8 cellular contexts compared by ENCODE assay signal in the genomic region with DNA sequence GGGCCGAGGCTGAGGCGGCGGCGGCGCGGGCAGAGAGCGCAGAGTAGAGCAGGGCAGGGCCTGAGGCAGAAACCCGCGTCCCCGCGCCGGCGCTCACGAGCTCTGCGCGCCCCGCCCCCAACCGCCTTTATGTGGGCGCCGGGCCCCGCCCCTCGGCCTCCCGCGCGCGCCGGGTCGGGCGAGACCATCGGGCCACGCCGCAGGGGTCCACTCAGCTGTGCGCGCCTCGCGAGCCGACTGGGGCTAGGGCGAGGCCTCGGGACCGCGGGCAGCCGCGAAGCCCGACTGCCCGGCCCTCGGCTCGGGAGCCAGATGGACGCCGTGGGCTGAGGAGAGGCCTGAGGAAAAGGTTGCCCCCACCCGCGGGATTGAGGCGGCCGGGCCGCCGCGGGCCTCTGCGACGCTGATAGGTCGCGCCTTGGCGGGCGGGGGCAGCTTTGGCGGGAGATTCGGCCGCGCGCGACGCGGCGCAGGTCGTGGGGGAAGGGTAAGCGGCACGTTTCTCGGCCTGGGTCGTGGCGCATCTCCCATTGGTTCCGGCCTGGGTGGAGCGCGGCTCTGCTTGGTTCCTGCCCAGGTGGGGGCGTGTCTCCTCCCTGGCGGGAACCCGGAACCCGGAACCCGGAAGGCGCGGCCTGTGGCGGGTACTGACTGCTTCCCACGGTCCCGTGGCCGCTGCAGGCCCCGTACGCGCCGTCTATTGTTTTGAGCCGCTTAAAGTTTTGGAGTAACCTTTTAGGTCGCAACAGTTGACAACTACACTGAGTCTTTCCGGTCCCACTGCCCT. TPM values are rescaled to one million over a fixed set of nuclear protein-coding genes. Genes with fewer than 3 reads are reported as not detected.
DNase-seq lines count a peak whose midpoint lies in the region; ATAC-seq and TF ChIP-seq lines count a peak whose summit lies in the region.

Gene SLBP, minus strand, starts transcription at position 104 of the 787 bp plus-strand sequence. CDS start 131 bp downstream, outside the sequence.

- DNase-seq in DMS 273 (lab: John Stamatoyannopoulos, UW; ENCODE audit: unreplicated experiment) (peak; percentile 95), HuH-7.5 (ENCODE audit: low spot score) (peak; percentile 99), endothelial cell (ENCODE audit: low spot score) (peak; percentile 84), middle frontal gyrus (ENCODE audit: extremely low spot score, low spot score) (peak; percentile 78)
- DNase-seq in activated CD8-positive, alpha-beta memory T cell treated with anti-CD3 and anti-CD28 coated beads, Interleukin-2, amount 50 U/mL, for 48 hours = peak; percentile 99
- peak; percentile 98 to 99 for DNase-seq in stimulated activated CD8-positive, alpha-beta memory T cell treated with anti-CD3 and anti-CD28 coated beads, Interleukin-2, amount 100 ng/mL, for 48 hours (ENCODE audit: low read depth in 2 of 2)

- H3K27me3 ChIP-seq in OCI-LY3 (ENCODE audit: low read depth, low read length) = no peaks in the 10 kb centered on the region

- TF ChIP-seq CTCF in OCI-LY3 (IDR thresholded peaks at IDR 0.05; ENCODE audit: low read depth, low read length) (no peak), endothelial cell (IDR thresholded peaks at IDR 0.05; ENCODE audit: unreplicated experiment) (no peak)

- H3K4me1 Mint-ChIP-seq in endothelial cell (ENCODE audit: unreplicated experiment) = peaks cover 17% of the 10 kb centered on the region

- peak within 1 kb of the TSS; percentile 91 for H3K4me3 ChIP-seq in OCI-LY3 (ENCODE audit: low read length)

- H3K9me3 Mint-ChIP-seq in endothelial cell (ENCODE audit: unreplicated experiment) = no peaks in the 10 kb centered on the region

- H3K36me3 Mint-ChIP-seq in endothelial cell (ENCODE audit: low read depth, unreplicated experiment) = peaks cover 13% of the 10 kb centered on the region

- H3K36me3 ChIP-seq in OCI-LY3 (replicated peaks; ENCODE audit: low read depth, low read length) = peaks cover 37% of the 10 kb centered on the region

- ATAC-seq in GM21528 (IDR thresholded peaks at IDR 0.05; ENCODE audit: low FRiP score, unreplicated experiment) = peak; percentile 70

- peaks cover 5% of the 10 kb centered on the region for H3K27me3 Mint-ChIP-seq in endothelial cell (ENCODE audit: unreplicated experiment)

- H4K20me1 ChIP-seq in OCI-LY3 (ENCODE audit: insufficient read depth, low read length) = peaks cover 46% of the 10 kb centered on the region

- 0 out of 2 replicates have a peak within 1 kb of the TSS, but pooled peaks have one; percentile 72 for H2AFZ ChIP-seq in OCI-LY3 (ENCODE audit: low read depth, low read length)

- H3K9me3 ChIP-seq in OCI-LY3 (ENCODE audit: insufficient read depth, low read length) = no peaks in the 10 kb centered on the region

- peaks cover 95% of the 10 kb centered on the region for H3K79me2 ChIP-seq in OCI-LY3 (ENCODE audit: low read length)

- H3K9ac ChIP-seq in OCI-LY3 (ENCODE audit: low read length) = peak within 1 kb of the TSS; percentile 100

- H3K27ac Mint-ChIP-seq in endothelial cell (ENCODE audit: unreplicated experiment) = peak within 1 kb of the TSS; percentile 90

- H3K4me2 ChIP-seq in OCI-LY3 (ENCODE audit: low read length) = peak within 1 kb of the TSS; percentile 86

- peak within 1 kb of the TSS; percentile 98 for H3K4me3 Mint-ChIP-seq in endothelial cell (ENCODE audit: unreplicated experiment)

- peak within 1 kb of the TSS; percentile 90 for H3K27ac ChIP-seq in OCI-LY3 (ENCODE audit: low read length)

- peaks cover 33% of the 10 kb centered on the region for H3K4me1 ChIP-seq in OCI-LY3 (ENCODE audit: low read length)

RNA-seq across cellular contexts. Expression of gene SLBP, which starts in this region (rescaled TPM):
- total RNA-seq in endothelial cell (ENCODE audit: unreplicated experiment) = 33.2 TPM

Comparison
In these comparisons a context has a peak if more than half of its experiments do, and no peak if none do; other contexts are left out.
1. Peak in every context shown above with its lines: DNase-seq, ATAC-seq, H3K4me3 ChIP-seq and H3K27ac ChIP-seq.